ENCODE assay signal across 7 cellular contexts in genomic region chr6:32970413-32971244, GRCh38. TPM values are rescaled to one million over a fixed set of nuclear protein-coding genes. Genes with fewer than 3 reads are reported as not detected.
DNase-seq lines count a peak whose midpoint lies in the region; ATAC-seq, FAIRE-seq and TF ChIP-seq lines count a peak whose summit lies in the region.

No MANE protein-coding gene starts in this region.

- H4K20me1 ChIP-seq in keratinocyte (ENCODE audit: control insufficient read depth, extremely low read depth, insufficient read depth, low read length): peaks cover 33% of the 10 kb centered on the region

- TF ChIP-seq POLR2A in GM15510 (IDR thresholded peaks at IDR 0.05; ENCODE audit: borderline replicate concordance, extremely low read depth, insufficient read length): peak; percentile 29

- no peak for ATAC-seq in HG03442 (IDR thresholded peaks at IDR 0.05; ENCODE audit: unreplicated experiment)

- H3K27ac ChIP-seq in caudate nucleus (ENCODE audit: low read depth, low read length) (peak overlapping the region; percentile 100), keratinocyte (ENCODE audit: control insufficient read depth, insufficient read depth, low read length) (peak overlapping the region; percentile 100)

- peak overlapping the region; percentile 58 to 87 (median 79) for H3K4me3 ChIP-seq in keratinocyte (ENCODE audit: control insufficient read depth in 2 of 3, extremely low read depth in 1 of 3, insufficient read depth in 2 of 3, low read depth in 1 of 3, low read length in 3 of 3)

- H2AFZ ChIP-seq in keratinocyte (ENCODE audit: control insufficient read depth, low read length): no peak overlapping the region

- no peaks in the 10 kb centered on the region for H3K27me3 ChIP-seq in keratinocyte (ENCODE audit: control insufficient read depth, extremely low read depth, insufficient read depth, low read length)

- dilution Hi-C loops in keratinocyte (cut with MboI; ENCODE audit: extremely low pct_ligation_motif_present, low sequenced_read_pairs): no loop called here

- H3K9ac ChIP-seq in keratinocyte (ENCODE audit: control insufficient read depth, extremely low read depth, insufficient read depth, low read length): peak overlapping the region; percentile 100

- H3K79me2 ChIP-seq in keratinocyte (ENCODE audit: control insufficient read depth, insufficient read depth, low read length): peaks cover 46% of the 10 kb centered on the region

- peaks cover 22 to 36% of the 10 kb centered on the region in 2 experiments for H3K36me3 ChIP-seq in keratinocyte (ENCODE audit: control insufficient read depth in 2 of 2, extremely low read depth in 1 of 2, insufficient read depth in 2 of 2, low read length in 2 of 2)

- peaks cover 19% of the 10 kb centered on the region for H3K4me1 ChIP-seq in keratinocyte (ENCODE audit: control insufficient read depth, extremely low read depth, insufficient read depth, low read length)

- TF ChIP-seq CTCF in keratinocyte (optimal IDR thresholded peaks at IDR 0.05 in 1 of 3, IDR thresholded peaks at IDR 0.05 in 1 of 3, conservative IDR thresholded peaks at IDR 0.05 in 1 of 3; ENCODE audit: extremely low read depth in 1 of 3, insufficient read depth in 2 of 3, low read length in 3 of 3): no peak

- no peak for FAIRE-seq in keratinocyte (lab: Jason Lieb, UNC)

- H3K9me3 ChIP-seq in keratinocyte (ENCODE audit: control insufficient read depth, low read depth, low read length): no peaks in the 10 kb centered on the region

- H3K4me2 ChIP-seq in keratinocyte (ENCODE audit: control insufficient read depth, extremely low read depth, insufficient read depth, low read depth, low read length): peak overlapping the region; percentile 74

- no peaks in the 10 kb centered on the region for H3K9me1 ChIP-seq in keratinocyte (ENCODE audit: control insufficient read depth, extremely low read depth, insufficient read depth, low read length)

- peak; percentile 76 for DNase-seq in NCI-H2171 (lab: John Stamatoyannopoulos, UW)
- peak; percentile 65 to 77 (median 70) for DNase-seq in activated CD4-positive, CD25-positive, alpha-beta regulatory T cell (lab: John Stamatoyannopoulos, UW)
- DNase-seq in caudate nucleus (lab: John Stamatoyannopoulos, UW): peak in 54 of 61 donors; percentile 38 to 83 (median 68)
- DNase-seq in keratinocyte (ENCODE audit: low read depth, low spot score): no peak
- DNase-seq in stimulated activated CD4-positive, alpha-beta T cell treated with anti-CD3 and anti-CD28 coated beads, Interleukin-12 subunit alpha, Interleukin-12 subunit beta, amount 100 ng/mL, for 24 hours (ENCODE audit: low read depth in 2 of 2): peak; percentile 64 to 81

RNA-seq across cellular contexts. Expression of gene BRD2, which starts 2.2 kb away (rescaled TPM):
- 82.9 to 171 TPM (median 121 TPM) in 3 replicates for polyA plus RNA-seq in keratinocyte
- polyA plus RNA-seq in keratinocyte (2011; ENCODE audit: low read depth): 157 TPM
- 79.9 and 133 TPM in 2 replicates for polyA plus RNA-seq in keratinocyte (2011; cell fraction: cytosol; rRNA removed)
- 260 and 305 TPM in 2 replicates for polyA plus RNA-seq in keratinocyte (2011; cell fraction: nucleus; rRNA removed)
- polyA plus RNA-seq in keratinocyte (2012; ENCODE audit: low replicate concordance): 117 and 130 TPM in 2 replicates
- 58.7 to 120 TPM (median 91.2 TPM) in 3 replicates for polyA minus RNA-seq in keratinocyte
- 31.8 TPM for polyA minus RNA-seq in keratinocyte (2011; cell fraction: cytosol; rRNA and poly(A)+ RNA removed)
- 66.1 and 108 TPM in 2 replicates for polyA minus RNA-seq in keratinocyte (2011; cell fraction: nucleus; rRNA and poly(A)+ RNA removed)

RNA-seq across cellular contexts. Expression of gene HLA-DMA, which starts 17.7 kb away (rescaled TPM):
- polyA plus RNA-seq in keratinocyte: 1.9 to 4.5 TPM (median 2.6 TPM) in 3 replicates
- polyA plus RNA-seq in keratinocyte (2011; ENCODE audit: low read depth): 0.86 TPM
- 2.0 and 2.1 TPM in 2 replicates for polyA plus RNA-seq in keratinocyte (2011; cell fraction: cytosol; rRNA removed)
- polyA plus RNA-seq in keratinocyte (2011; cell fraction: nucleus; rRNA removed): 4.3 and 4.5 TPM in 2 replicates
- 1.9 and 3.1 TPM in 2 replicates for polyA plus RNA-seq in keratinocyte (2012; ENCODE audit: low replicate concordance)
- 0.80 to 7.0 TPM (median 4.4 TPM) in 3 replicates for polyA minus RNA-seq in keratinocyte
- polyA minus RNA-seq in keratinocyte (2011; cell fraction: cytosol; rRNA and poly(A)+ RNA removed): not detected
- 1.6 and 2.3 TPM in 2 replicates for polyA minus RNA-seq in keratinocyte (2011; cell fraction: nucleus; rRNA and poly(A)+ RNA removed)

RNA-seq across cellular contexts. Expression of gene HLA-DMB, which starts 29.8 kb away (rescaled TPM):
- 0.13 TPM in 1 of 3 replicates, not detected in the others for polyA plus RNA-seq in keratinocyte
- polyA plus RNA-seq in keratinocyte (2011; ENCODE audit: low read depth): not detected
- polyA plus RNA-seq in keratinocyte (2011; cell fraction: cytosol; rRNA removed): not detected in 2 replicates
- not detected in 2 replicates for polyA plus RNA-seq in keratinocyte (2011; cell fraction: nucleus; rRNA removed)
- 0.21 TPM in 1 of 2 replicates, not detected in the other for polyA plus RNA-seq in keratinocyte (2012; ENCODE audit: low replicate concordance)
- not detected in 3 replicates for polyA minus RNA-seq in keratinocyte
- polyA minus RNA-seq in keratinocyte (2011; cell fraction: cytosol; rRNA and poly(A)+ RNA removed): not detected
- polyA minus RNA-seq in keratinocyte (2011; cell fraction: nucleus; rRNA and poly(A)+ RNA removed): not detected in 2 replicates

RNA-seq across cellular contexts. Expression of gene HLA-DOA, which starts 38.8 kb away (rescaled TPM):
- 0.01 TPM in 1 of 3 replicates, not detected in the others for polyA plus RNA-seq in keratinocyte
- polyA plus RNA-seq in keratinocyte (2011; ENCODE audit: low read depth): not detected
- 0.03 TPM in 1 of 2 replicates, not detected in the other for polyA plus RNA-seq in keratinocyte (2011; cell fraction: cytosol; rRNA removed)
- polyA plus RNA-seq in keratinocyte (2011; cell fraction: nucleus; rRNA removed): not detected in 2 replicates
- polyA plus RNA-seq in keratinocyte (2012; ENCODE audit: low replicate concordance): 0.04 TPM in 1 of 2 replicates, not detected in the other
- polyA minus RNA-seq in keratinocyte: not detected in 3 replicates
- not detected for polyA minus RNA-seq in keratinocyte (2011; cell fraction: cytosol; rRNA and poly(A)+ RNA removed)
- not detected in 2 replicates for polyA minus RNA-seq in keratinocyte (2011; cell fraction: nucleus; rRNA and poly(A)+ RNA removed)
